7 cellular contexts compared by ENCODE assay signal in genomic region chr6:117555882-117556498, GRCh38. TPM values are rescaled to one million over a fixed set of nuclear protein-coding genes. Genes with fewer than 3 reads are reported as not detected.
DNase-seq lines count a peak whose midpoint lies in the region; ATAC-seq and TF ChIP-seq lines count a peak whose summit lies in the region.

No MANE protein-coding gene starts in this region.

- H3K4me1 Mint-ChIP-seq in activated CD4-positive, alpha-beta T cell treated with anti-CD3 and anti-CD28 coated beads for 36 hours: peaks cover under 1% of the 10 kb centered on the region
- H3K4me1 Mint-ChIP-seq in naive B cell: no peaks in the 10 kb centered on the region

- H3K4me3 ChIP-seq in GM12865 (ENCODE audit: low read depth, low read length): no peak overlapping the region
- H3K4me3 ChIP-seq in tibial artery: no peak overlapping the region

- no peak for ATAC-seq in activated CD4-positive, alpha-beta T cell treated with anti-CD3 and anti-CD28 coated beads for 36 hours
- ATAC-seq in naive B cell (ENCODE audit: low read depth in 2 of 2): no peak

- H3K9me3 ChIP-seq in tibial artery: no peaks in the 10 kb centered on the region

- peaks cover 2% of the 10 kb centered on the region for H3K36me3 Mint-ChIP-seq in activated CD4-positive, alpha-beta T cell treated with anti-CD3 and anti-CD28 coated beads for 36 hours (ENCODE audit: low read depth)
- no peaks in the 10 kb centered on the region for H3K36me3 Mint-ChIP-seq in naive B cell

- CTCF ChIA-PET in activated CD4-positive, alpha-beta T cell treated with anti-CD3 and anti-CD28 coated beads for 36 hours (lab: Charles Lee): interaction anchor here (0.5 to 5.5 kb wide), 11 partner anchors 9 to 167 kb away, joined by 3 to 75 read pairs (median 3); partner anchors contain the start of gene GOPC

- H3K9me3 Mint-ChIP-seq in activated CD4-positive, alpha-beta T cell treated with anti-CD3 and anti-CD28 coated beads for 36 hours (ENCODE audit: low read depth): no peaks in the 10 kb centered on the region
- H3K9me3 Mint-ChIP-seq in naive B cell: no peaks in the 10 kb centered on the region

- H3K27ac Mint-ChIP-seq in activated CD4-positive, alpha-beta T cell treated with anti-CD3 and anti-CD28 coated beads for 36 hours: no peak overlapping the region
- H3K27ac Mint-ChIP-seq in naive B cell: no peak overlapping the region

- POLR2A ChIA-PET in activated CD4-positive, alpha-beta T cell treated with anti-CD3 and anti-CD28 coated beads for 36 hours (lab: Charles Lee): no interaction called here

- DNase-seq in GM12865 (ENCODE audit: low read depth) (peak; percentile 48), ecto neural progenitor cell (ENCODE audit: low spot score) (peak; percentile 53), naive B cell (peak; percentile 36), tibial artery (peak in 1 of 2 donors; percentile 57), COR-L47 (lab: John Stamatoyannopoulos, UW) (no peak)
- peak; percentile 69 for DNase-seq in activated CD4-positive, alpha-beta T cell treated with anti-CD3 and anti-CD28 coated beads for 36 hours

- H3K4me3 Mint-ChIP-seq in activated CD4-positive, alpha-beta T cell treated with anti-CD3 and anti-CD28 coated beads for 36 hours: no peak overlapping the region
- H3K4me3 Mint-ChIP-seq in naive B cell: no peak overlapping the region

- H3K27ac ChIP-seq in tibial artery: no peak overlapping the region

- no peaks in the 10 kb centered on the region for H3K27me3 ChIP-seq in tibial artery

- TF ChIP-seq CTCF in GM12865 (IDR thresholded peaks at IDR 0.05; ENCODE audit: insufficient read depth, low read depth, low read length, missing control alignments) (peak; percentile 57), LNCAP (IDR thresholded peaks at IDR 0.05) (peak; percentile 71), tibial artery (IDR thresholded peaks at IDR 0.05) (peak; percentile 78 to 85)

- intact Hi-C loops in activated CD4-positive, alpha-beta T cell treated with anti-CD3 and anti-CD28 coated beads for 36 hours (cut with DNase I, micrococcal nuclease): loop anchor here (1.0 to 5.0 kb wide), 6 partner anchors 49 to 211 kb away; no protein-coding TSS in a partner anchor
- intact Hi-C loops in tibial artery (cut with DNase I; ENCODE audit: low total_unique reads): loop anchor here (1.0 to 10.0 kb wide), 2 partner anchors 104 to 201 kb away; no protein-coding TSS in a partner anchor

- H3K27me3 Mint-ChIP-seq in activated CD4-positive, alpha-beta T cell treated with anti-CD3 and anti-CD28 coated beads for 36 hours: no peaks in the 10 kb centered on the region
- peaks cover 0 to under 1% (median 0%) of the 10 kb centered on the region in 3 donors for H3K27me3 Mint-ChIP-seq in naive B cell

- peaks cover 0 to 6% (median 0%) of the 10 kb centered on the region in 4 donors for H3K4me1 ChIP-seq in tibial artery

- peaks cover 0 to 5% (median 0%) of the 10 kb centered on the region in 3 donors for H3K36me3 ChIP-seq in tibial artery

RNA-seq across cellular contexts. Expression of gene GOPC, which starts 46.3 kb away (rescaled TPM):
- 10 to 100 TPM; 13.3 to 15.5 TPM for total RNA-seq in activated CD4-positive, alpha-beta T cell treated with anti-CD3 and anti-CD28 coated beads for 36 hours
- polyA plus RNA-seq in naive B cell (ENCODE audit: low read depth in 6 of 6): 10 to 100 TPM in 4 of 6 donors, 1 to 10 TPM in 2; 7.0 to 14.0 (median 11.5) TPM
